In the genomic region with DNA sequence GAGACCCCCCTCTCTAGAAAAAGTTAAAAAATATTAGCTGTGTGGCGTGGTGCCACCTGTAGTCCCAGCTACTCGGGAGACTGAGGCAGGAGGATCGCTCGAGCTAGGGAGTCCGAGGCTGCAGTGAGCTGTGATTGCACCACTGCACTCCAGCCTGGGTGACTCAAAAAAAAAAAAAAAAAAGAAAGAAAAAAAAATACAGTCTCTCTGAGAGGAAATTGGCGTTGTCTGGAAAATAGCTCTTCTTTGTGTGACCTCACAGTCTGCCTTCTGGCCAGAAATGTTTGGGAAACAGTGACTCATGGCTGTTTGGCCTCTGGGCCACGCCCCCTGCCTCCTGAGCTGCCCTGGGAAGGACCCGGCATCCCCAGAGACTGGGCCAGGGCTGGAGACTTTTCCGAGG, we compare ENCODE assay signal across 1 cellular context.
TF ChIP-seq lines count a peak whose summit lies in the region.

No MANE protein-coding gene starts in this region.

TF ChIP-seq in WTC11, 78 proteins besides CTCF, POLR2A, EP300 and RAD21 (continued from another document):
- TF ChIP-seq, protein P1, sequence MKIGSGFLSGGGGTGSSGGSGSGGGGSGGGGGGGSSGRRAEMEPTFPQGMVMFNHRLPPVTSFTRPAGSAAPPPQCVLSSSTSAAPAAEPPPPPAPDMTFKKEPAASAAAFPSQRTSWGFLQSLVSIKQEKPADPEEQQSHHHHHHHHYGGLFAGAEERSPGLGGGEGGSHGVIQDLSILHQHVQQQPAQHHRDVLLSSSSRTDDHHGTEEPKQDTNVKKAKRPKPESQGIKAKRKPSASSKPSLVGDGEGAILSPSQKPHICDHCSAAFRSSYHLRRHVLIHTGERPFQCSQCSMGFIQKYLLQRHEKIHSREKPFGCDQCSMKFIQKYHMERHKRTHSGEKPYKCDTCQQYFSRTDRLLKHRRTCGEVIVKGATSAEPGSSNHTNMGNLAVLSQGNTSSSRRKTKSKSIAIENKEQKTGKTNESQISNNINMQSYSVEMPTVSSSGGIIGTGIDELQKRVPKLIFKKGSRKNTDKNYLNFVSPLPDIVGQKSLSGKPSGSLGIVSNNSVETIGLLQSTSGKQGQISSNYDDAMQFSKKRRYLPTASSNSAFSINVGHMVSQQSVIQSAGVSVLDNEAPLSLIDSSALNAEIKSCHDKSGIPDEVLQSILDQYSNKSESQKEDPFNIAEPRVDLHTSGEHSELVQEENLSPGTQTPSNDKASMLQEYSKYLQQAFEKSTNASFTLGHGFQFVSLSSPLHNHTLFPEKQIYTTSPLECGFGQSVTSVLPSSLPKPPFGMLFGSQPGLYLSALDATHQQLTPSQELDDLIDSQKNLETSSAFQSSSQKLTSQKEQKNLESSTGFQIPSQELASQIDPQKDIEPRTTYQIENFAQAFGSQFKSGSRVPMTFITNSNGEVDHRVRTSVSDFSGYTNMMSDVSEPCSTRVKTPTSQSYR (CRISPR knock-in tag; IDR thresholded peaks at IDR 0.05), result no peak
- TF ChIP-seq MYBL2 (CRISPR knock-in tag; IDR thresholded peaks at IDR 0.05), result no peak
- TF ChIP-seq, protein P2, sequence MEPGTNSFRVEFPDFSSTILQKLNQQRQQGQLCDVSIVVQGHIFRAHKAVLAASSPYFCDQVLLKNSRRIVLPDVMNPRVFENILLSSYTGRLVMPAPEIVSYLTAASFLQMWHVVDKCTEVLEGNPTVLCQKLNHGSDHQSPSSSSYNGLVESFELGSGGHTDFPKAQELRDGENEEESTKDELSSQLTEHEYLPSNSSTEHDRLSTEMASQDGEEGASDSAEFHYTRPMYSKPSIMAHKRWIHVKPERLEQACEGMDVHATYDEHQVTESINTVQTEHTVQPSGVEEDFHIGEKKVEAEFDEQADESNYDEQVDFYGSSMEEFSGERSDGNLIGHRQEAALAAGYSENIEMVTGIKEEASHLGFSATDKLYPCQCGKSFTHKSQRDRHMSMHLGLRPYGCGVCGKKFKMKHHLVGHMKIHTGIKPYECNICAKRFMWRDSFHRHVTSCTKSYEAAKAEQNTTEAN (CRISPR knock-in tag; IDR thresholded peaks at IDR 0.05), result no peak
- TF ChIP-seq, protein P3, sequence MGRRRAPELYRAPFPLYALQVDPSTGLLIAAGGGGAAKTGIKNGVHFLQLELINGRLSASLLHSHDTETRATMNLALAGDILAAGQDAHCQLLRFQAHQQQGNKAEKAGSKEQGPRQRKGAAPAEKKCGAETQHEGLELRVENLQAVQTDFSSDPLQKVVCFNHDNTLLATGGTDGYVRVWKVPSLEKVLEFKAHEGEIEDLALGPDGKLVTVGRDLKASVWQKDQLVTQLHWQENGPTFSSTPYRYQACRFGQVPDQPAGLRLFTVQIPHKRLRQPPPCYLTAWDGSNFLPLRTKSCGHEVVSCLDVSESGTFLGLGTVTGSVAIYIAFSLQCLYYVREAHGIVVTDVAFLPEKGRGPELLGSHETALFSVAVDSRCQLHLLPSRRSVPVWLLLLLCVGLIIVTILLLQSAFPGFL (CRISPR knock-in tag; IDR thresholded peaks at IDR 0.05; ENCODE audit: borderline replicate concordance), result no peak
TF ChIP-seq in WTC11: peak in this region for 0.
